8 cellular contexts compared by ENCODE assay signal in the genomic region with DNA sequence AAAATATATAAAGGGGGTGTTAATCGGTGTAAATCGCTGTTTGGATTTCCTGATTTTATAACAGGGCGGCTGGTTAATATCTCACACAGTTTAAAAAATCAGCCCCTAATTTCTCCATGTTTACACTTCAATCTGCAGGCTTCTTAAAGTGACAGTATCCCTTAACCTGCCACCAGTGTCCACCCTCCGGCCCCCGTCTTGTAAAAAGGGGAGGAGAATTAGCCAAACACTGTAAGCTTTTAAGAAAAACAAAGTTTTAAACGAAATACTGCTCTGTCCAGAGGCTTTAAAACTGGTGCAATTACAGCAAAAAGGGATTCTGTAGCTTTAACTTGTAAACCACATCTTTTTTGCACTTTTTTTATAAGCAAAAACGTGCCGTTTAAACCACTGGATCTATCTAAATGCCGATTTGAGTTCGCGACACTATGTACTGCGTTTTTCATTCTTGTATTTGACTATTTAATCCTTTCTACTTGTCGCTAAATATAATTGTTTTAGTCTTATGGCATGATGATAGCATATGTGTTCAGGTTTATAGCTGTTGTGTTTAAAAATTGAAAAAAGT. TPM values are rescaled to one million over a fixed set of nuclear protein-coding genes. Genes with fewer than 3 reads are reported as not detected.
DNase-seq lines count a peak whose midpoint lies in the region; ATAC-seq and TF ChIP-seq lines count a peak whose summit lies in the region.

No MANE protein-coding gene starts in this region.

- H3K36me3 Mint-ChIP-seq in MCF 10A (ENCODE audit: insufficient read depth, unreplicated experiment), result no peaks in the 10 kb centered on the region

- H3K36me3 ChIP-seq in A673 (ENCODE audit: insufficient read depth, low read length, poor library complexity, severe bottlenecking) (peaks cover 28% of the 10 kb centered on the region), lower lobe of right lung (no peaks in the 10 kb centered on the region), adrenal gland (replicated peaks in 1 of 2) (no peaks in the 10 kb centered on the region)
- H3K36me3 ChIP-seq in effector memory CD4-positive, alpha-beta T cell (ENCODE audit: control insufficient read depth, insufficient read depth, low read length), result no peaks in the 10 kb centered on the region

- POLR2A ChIA-PET in A673 (lab: Charles Lee; ENCODE audit: low non-redundant PET), result no interaction called here
- POLR2A ChIA-PET in MCF 10A (lab: Yijun Ruan, JAX), result interaction anchor here (0.6 to 3.7 kb wide), 14 partner anchors 8 to 1483 kb away, joined by 3 to 17 read pairs (median 3); no protein-coding TSS in a partner anchor

- no peak overlapping the region for H3K4me3 Mint-ChIP-seq in MCF 10A (ENCODE audit: unreplicated experiment)

- TF ChIP-seq POLR2A in adrenal gland (IDR thresholded peaks at IDR 0.05), result no peak

- H3K27me3 Mint-ChIP-seq in MCF 10A (ENCODE audit: insufficient read depth, unreplicated experiment), result no peaks in the 10 kb centered on the region

- H3K27ac Mint-ChIP-seq in MCF 10A (ENCODE audit: low read depth, unreplicated experiment), result no peak overlapping the region

- no TSS peak for BruUV-seq in A673 (replicated peaks; lab: Mats Ljungman, UMichigan)
- no TSS peak for BruUV-seq in MCF 10A (replicated peaks; lab: Mats Ljungman, UMichigan)

- H3K9me3 ChIP-seq in A673 (ENCODE audit: low read depth, low read length, poor library complexity, severe bottlenecking) (no peaks in the 10 kb centered on the region), lower lobe of right lung (no peaks in the 10 kb centered on the region), adrenal gland (replicated peaks in 1 of 3) (no peaks in the 10 kb centered on the region)
- H3K9me3 ChIP-seq in effector memory CD4-positive, alpha-beta T cell (ENCODE audit: control insufficient read depth, low read length), result no peaks in the 10 kb centered on the region

- intact Hi-C loops in A673 (cut with micrococcal nuclease; ENCODE audit: unreplicated experiment) (loop anchor here (2.0 to 5.0 kb wide), 2 partner anchors 145 to 337 kb away; no protein-coding TSS in a partner anchor), MCF 10A (cut with micrococcal nuclease) (loop anchor here (1.0 to 10.0 kb wide), 11 partner anchors 145 to 1849 kb away; no protein-coding TSS in a partner anchor), lower lobe of right lung (cut with DNase I) (no loop called here), adrenal gland (cut with DNase I) (no loop called here)

- H3K4me3 ChIP-seq in A673 (ENCODE audit: low read depth, low read length, poor library complexity, severe bottlenecking) (peak overlapping the region; percentile 86), HFF-Myc (replicated peaks; ENCODE audit: low read depth, low read length) (peak overlapping the region; percentile 91), lower lobe of right lung (peak overlapping the region; percentile 79), adrenal gland (peak overlapping the region in 2 of 4 donors; percentile 0 to 62)
- H3K4me3 ChIP-seq in effector memory CD4-positive, alpha-beta T cell (ENCODE audit: insufficient read depth, low read depth, low read length, poor library complexity, severe bottlenecking), result no peak overlapping the region

- no peak for ATAC-seq in lower lobe of right lung
- ATAC-seq in HG02763 (IDR thresholded peaks at IDR 0.05; ENCODE audit: unreplicated experiment), result no peak

- CTCF ChIA-PET in A673 (lab: Charles Lee), result no interaction called here
- CTCF ChIA-PET in MCF 10A (lab: Yijun Ruan, JAX), result interaction anchor here (0.6 to 1.5 kb wide), 14 partner anchors 8 to 1850 kb away, joined by 3 to 5 read pairs (median 3); no protein-coding TSS in a partner anchor

- TF ChIP-seq CTCF in A673 (conservative IDR thresholded peaks at IDR 0.05; ENCODE audit: low read depth, low read length) (no peak), HFF-Myc (IDR thresholded peaks at IDR 0.05; ENCODE audit: low read depth, low read length, missing control alignments) (no peak), MCF 10A (IDR thresholded peaks at IDR 0.05; ENCODE audit: unreplicated experiment) (no peak), lower lobe of right lung (IDR thresholded peaks at IDR 0.05) (no peak), adrenal gland (IDR thresholded peaks at IDR 0.05) (no peak)

- H3K4me1 ChIP-seq in A673 (ENCODE audit: insufficient read depth, low read length, poor library complexity, severe bottlenecking), result peaks cover 19% of the 10 kb centered on the region
- H3K4me1 ChIP-seq in lower lobe of right lung, result peaks cover 19% of the 10 kb centered on the region
- H3K4me1 ChIP-seq in adrenal gland (replicated peaks in 1 of 2), result peaks cover 5 to 16% of the 10 kb centered on the region in 2 donors
- H3K4me1 ChIP-seq in effector memory CD4-positive, alpha-beta T cell (ENCODE audit: control insufficient read depth, insufficient read depth, low read length, poor library complexity, severe bottlenecking), result peaks cover 11% of the 10 kb centered on the region

- H3K27me3 ChIP-seq in A673 (replicated peaks; ENCODE audit: insufficient read depth, low read depth, low read length, poor library complexity) (no peaks in the 10 kb centered on the region), lower lobe of right lung (ENCODE audit: low read depth) (no peaks in the 10 kb centered on the region), adrenal gland (no peaks in the 10 kb centered on the region)
- peaks cover 20% of the 10 kb centered on the region for H3K27me3 ChIP-seq in effector memory CD4-positive, alpha-beta T cell (replicated peaks; ENCODE audit: control insufficient read depth, insufficient read depth, low read length, poor library complexity, severe bottlenecking)

- DNase-seq in A673 (ENCODE audit: low spot score), result no peak
- DNase-seq in HFF-Myc (ENCODE audit: extremely low read depth, low read depth), result no peak
- DNase-seq in MCF 10A (ENCODE audit: unreplicated experiment), result peak; percentile 35
- DNase-seq in lower lobe of right lung, result no peak
- no peak for DNase-seq in adrenal gland
- DNase-seq in effector memory CD4-positive, alpha-beta T cell, result no peak
- no peak for DNase-seq in activated CD4-positive, CD25-positive, alpha-beta regulatory T cell (lab: John Stamatoyannopoulos, UW)

- 21 to 31% (median 23%) methylated on average over 13 of the region's 13 CpGs for WGBS in adrenal gland, 4 donors

- no peaks in the 10 kb centered on the region for H3K9me3 Mint-ChIP-seq in MCF 10A (ENCODE audit: unreplicated experiment)

- H3K4me1 Mint-ChIP-seq in MCF 10A (ENCODE audit: insufficient read depth, unreplicated experiment), result peaks cover 5% of the 10 kb centered on the region

- H3K27ac ChIP-seq in A673 (ENCODE audit: low read depth, low read length, poor library complexity, severe bottlenecking) (no peak overlapping the region), lower lobe of right lung (no peak overlapping the region), adrenal gland (no peak overlapping the region)
- H3K27ac ChIP-seq in effector memory CD4-positive, alpha-beta T cell (ENCODE audit: insufficient read depth, low read length, poor library complexity, severe bottlenecking), result no peak overlapping the region

RNA-seq across cellular contexts. Expression of a gene that starts 4.2 kb away (rescaled TPM):
- 50.7 and 59.4 TPM in 2 replicates for total RNA-seq in A673 (2021)
- total RNA-seq in MCF 10A (2022), result 12.8 and 12.9 TPM in 2 replicates
- 19.6 TPM for total RNA-seq in lower lobe of right lung
- total RNA-seq in adrenal gland, result 10 to 100 TPM in 2 of 8 donors, 1 to 10 TPM in 6; 4.0 to 12.8 (median 6.7) TPM
- 1 to 10 TPM; 1.6 to 6.7 (median 2.9) TPM for polyA plus RNA-seq in adrenal gland

Comparison
In these comparisons a context has a peak if more than half of its experiments do, and no peak if none do; other contexts are left out.
1. intact Hi-C loops: an anchor here in A673 (2.0 to 5.0 kb wide) and MCF 10A (1.0 to 10.0 kb wide); none called in lower lobe of right lung and adrenal gland.